In genomic region chr1:225915538-225915991, GRCh38 we compare ENCODE assay signal across 15 cellular contexts. TPM values are rescaled to one million over a fixed set of nuclear protein-coding genes. Genes with fewer than 3 reads are reported as not detected.
DNase-seq lines count a peak whose midpoint lies in the region; ATAC-seq and TF ChIP-seq lines count a peak whose summit lies in the region.
"Had no signal": no experiment of that assay in that cellular context is flagged by ENCODE, and none has a peak within 500 bp of the region (broad histone marks: within the 10 kb centered on the region; RNA-seq: fewer than 3 reads in every experiment).

No MANE protein-coding gene starts in this region.

- no peak for TF ChIP-seq CTCF in epithelial cell of esophagus (IDR thresholded peaks at IDR 0.05; ENCODE audit: insufficient read depth, low read depth, low read length, missing control alignments)

- DNase-seq in Right ventricle myocardium superior = peak; percentile 24
- no peak for DNase-seq in Right ventricle myocardium inferior (ENCODE audit: missing footprints)
- peak; percentile 21 for DNase-seq in NCI-H345 treated with DMSO at 0.1 percent for 48 hours (lab: John Stamatoyannopoulos, UW; ENCODE audit: unreplicated experiment)
- DNase-seq in epithelial cell of esophagus (ENCODE audit: low read depth) = peak; percentile 73
- no peak for DNase-seq in iPS-NIHi11 (ENCODE audit: low spot score)
- DNase-seq in activated naive CD4-positive, alpha-beta T cell (lab: John Stamatoyannopoulos, UW) = no peak
- DNase-seq: heart left ventricle, left lung, NCI-H1048, thyroid gland had no signal

- no peak overlapping the region for H3K4me3 ChIP-seq in epithelial cell of esophagus (ENCODE audit: low read length)
- H3K4me3 ChIP-seq: heart left ventricle, left lung, thyroid gland had no signal

- ATAC-seq in Right ventricle myocardium superior (ENCODE audit: poor library complexity) (no peak), Right ventricle myocardium inferior (no peak), HG03039 (IDR thresholded peaks at IDR 0.05; ENCODE audit: unreplicated experiment) (no peak), HG02588 (IDR thresholded peaks at IDR 0.05; ENCODE audit: unreplicated experiment) (no peak)
- ATAC-seq: heart left ventricle, HepG2, left lung had no signal

- intact Hi-C loops in Right ventricle myocardium superior (cut with DNase I) (no loop called here), Right ventricle myocardium inferior (cut with DNase I) (no loop called here)

RNA-seq across cellular contexts. Expression of gene PYCR2, which starts 8.5 kb away (rescaled TPM):
- total RNA-seq in Right ventricle myocardium superior (60.3 TPM), Right ventricle myocardium inferior (58.6 TPM)

RNA-seq across cellular contexts. Expression of gene LEFTY2, which starts 25.5 kb away (rescaled TPM):
- total RNA-seq in Right ventricle myocardium superior (0.24 TPM), Right ventricle myocardium inferior (0.19 TPM)
- total RNA-seq: epithelial cell of proximal tubule had no signal

RNA-seq across cellular contexts. Expression of gene LEFTY1, which starts 26.6 kb away (rescaled TPM):
- total RNA-seq in Right ventricle myocardium superior = 0.13 TPM
- not detected for total RNA-seq in Right ventricle myocardium inferior
- total RNA-seq: cerebellum, epithelial cell of proximal tubule had no signal

RNA-seq across cellular contexts. Expression of gene TMEM63A, which starts 33.4 kb away (rescaled TPM):
- total RNA-seq in Right ventricle myocardium superior = 37.0 TPM
- 30.6 TPM for total RNA-seq in Right ventricle myocardium inferior

Comparison
In these comparisons a context has a peak if more than half of its experiments do, and no peak if none do; other contexts are left out.
1. DNase-seq: peak in Right ventricle myocardium superior (single experiment), NCI-H345 treated with DMSO at 0.1 percent for 48 hours (single experiment) and epithelial cell of esophagus (single experiment); none in Right ventricle myocardium inferior (single experiment), iPS-NIHi11 (single experiment) and activated naive CD4-positive, alpha-beta T cell (0 of 4).